8 cellular contexts compared by ENCODE assay signal in the genomic region with DNA sequence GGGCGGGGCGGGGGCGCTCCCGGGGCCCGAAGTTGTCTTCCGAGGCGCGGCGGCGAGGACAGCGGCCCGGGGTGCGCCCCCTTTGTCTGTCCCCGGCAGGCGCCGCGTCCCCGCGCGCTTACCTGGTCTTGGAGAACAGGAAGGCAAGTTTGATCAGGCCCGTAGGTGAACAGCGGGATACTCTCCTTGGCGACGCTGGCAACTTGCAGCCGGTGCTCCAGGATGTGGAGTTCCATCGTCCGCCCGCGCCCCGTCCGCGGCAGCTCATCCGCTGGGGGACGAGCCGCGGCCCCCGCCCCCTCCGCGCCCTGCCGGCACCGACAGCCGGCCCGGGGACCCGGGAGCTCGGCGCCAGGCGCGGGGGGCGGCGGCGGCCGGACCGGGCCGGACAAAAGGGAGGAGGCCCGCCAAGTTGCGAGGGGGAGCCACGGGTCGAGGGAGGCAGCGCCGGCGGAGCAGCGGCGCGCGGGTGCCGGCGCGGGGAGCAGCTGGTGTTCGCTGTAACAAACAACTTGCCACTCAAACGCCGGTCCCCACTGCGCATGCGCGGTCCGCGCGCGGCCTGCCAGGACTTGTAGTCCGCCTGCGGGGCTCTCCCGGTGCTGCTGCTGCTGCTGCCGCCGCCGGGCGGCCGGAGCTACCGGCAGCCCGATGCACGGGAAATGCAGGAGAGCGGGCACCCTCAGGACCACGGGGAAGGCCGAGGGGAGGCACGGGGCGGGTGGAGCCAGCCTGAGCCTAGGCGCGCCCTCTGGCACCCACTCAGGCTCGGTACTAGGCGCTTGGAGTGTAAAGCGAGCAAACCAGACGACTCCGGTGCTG. TPM values are rescaled to one million over a fixed set of nuclear protein-coding genes. Genes with fewer than 3 reads are reported as not detected.
DNase-seq lines count a peak whose midpoint lies in the region; ATAC-seq, FAIRE-seq and TF ChIP-seq lines count a peak whose summit lies in the region.

No MANE protein-coding gene starts in this region.

- in situ Hi-C loops in Caki2 (cut with HindIII; ENCODE audit: low pct_unique_long_range_greater_than_20kb, low sequenced_read_pairs), result no loop called here

- POLR2A ChIA-PET in endothelial cell of umbilical vein (lab: Charles Lee), result no interaction called here

- TF ChIP-seq CTCF in endothelial cell of umbilical vein (IDR thresholded peaks at IDR 0.05; ENCODE audit: extremely low read depth in 1 of 2, insufficient read depth in 1 of 2, low read depth in 1 of 2, low read length in 2 of 2), result peak; percentile 10 to 45

- H3K27ac ChIP-seq in endothelial cell of umbilical vein (ENCODE audit: insufficient read depth, low read depth, low read length), result no peak overlapping the region

- intact Hi-C loops in endothelial cell of umbilical vein (cut with micrococcal nuclease), result loop anchor here (10.0 kb wide), 1 partner anchor 73 kb away; no protein-coding TSS in a partner anchor

- no peaks in the 10 kb centered on the region for H3K36me3 ChIP-seq in endothelial cell of umbilical vein (ENCODE audit: control insufficient read depth in 2 of 2, extremely low read depth in 1 of 2, insufficient read depth in 2 of 2, low read length in 2 of 2)

- dilution Hi-C loops in endothelial cell of umbilical vein (cut with MboI; ENCODE audit: extremely low pct_ligation_motif_present, low sequenced_read_pairs), result no loop called here

- H3K27me3 ChIP-seq in endothelial cell of umbilical vein (ENCODE audit: control insufficient read depth in 2 of 2, insufficient read depth in 2 of 2, low read length in 2 of 2), result no peaks in the 10 kb centered on the region

- peak overlapping the region; percentile 37 for H3K9ac ChIP-seq in endothelial cell of umbilical vein (replicated peaks; ENCODE audit: extremely low read depth, insufficient read depth, low read length)

- no TSS peak for BruUV-seq in endothelial cell of umbilical vein (replicated peaks; lab: Mats Ljungman, UMichigan)

- H3K79me2 ChIP-seq in endothelial cell of umbilical vein (ENCODE audit: control insufficient read depth, insufficient read depth, low read length), result no peaks in the 10 kb centered on the region

- H3K9me1 ChIP-seq in endothelial cell of umbilical vein (replicated peaks; ENCODE audit: control insufficient read depth, extremely low read depth, insufficient read depth, low read length), result no peaks in the 10 kb centered on the region

- H4K20me1 ChIP-seq in endothelial cell of umbilical vein (replicated peaks; ENCODE audit: control insufficient read depth, extremely low read depth, insufficient read depth, low read length), result no peaks in the 10 kb centered on the region

- TF ChIP-seq POLR2A in endothelial cell of umbilical vein (IDR thresholded peaks at IDR 0.05; ENCODE audit: low read depth, low read length), result no peak

- peak; percentile 81 for ATAC-seq in GM21367 (IDR thresholded peaks at IDR 0.05; ENCODE audit: unreplicated experiment)

- no peaks in the 10 kb centered on the region for H3K9me3 ChIP-seq in endothelial cell of umbilical vein (replicated peaks; ENCODE audit: control insufficient read depth, insufficient read depth, low read length)

- DNase-seq in Caki2 (ENCODE audit: low read depth) (peak; percentile 81), HTR-8/SVneo (ENCODE audit: insufficient read length, low spot score) (peak; percentile 70), NOMO-1 treated with DMSO at 0.1 percent for 48 hours (lab: John Stamatoyannopoulos, UW; ENCODE audit: unreplicated experiment) (peak; percentile 94), endothelial cell of umbilical vein (ENCODE audit: low read depth, low spot score) (peak; percentile 91), midbrain (lab: John Stamatoyannopoulos, UW) (peak; percentile 96)
- DNase-seq in activated CD8-positive, alpha-beta memory T cell treated with anti-CD3 and anti-CD28 coated beads, Interleukin-2, amount 50 U/mL, for 4 hours, result peak; percentile 99
- DNase-seq in stimulated activated CD8-positive, alpha-beta memory T cell treated with anti-CD3 and anti-CD28 coated beads, Interleukin-15, amount 100 ng/mL, for 48 hours (ENCODE audit: low read depth in 2 of 2), result peak; percentile 96

- peak overlapping the region; percentile 91 for H2AFZ ChIP-seq in endothelial cell of umbilical vein (ENCODE audit: low read depth, low read length)

- FAIRE-seq in HTR-8/SVneo (lab: Jason Lieb, UNC) (no peak), endothelial cell of umbilical vein (lab: Jason Lieb, UNC) (peak; percentile 72)

- peak overlapping the region; percentile 67 for H3K4me2 ChIP-seq in endothelial cell of umbilical vein (ENCODE audit: insufficient read depth, low read length)

- CTCF ChIA-PET in endothelial cell of umbilical vein (lab: Charles Lee), result interaction anchor here (0.6 to 1.4 kb wide), 3 partner anchors 9 to 82 kb away, joined by 3 read pairs; no protein-coding TSS in a partner anchor

- H3K4me3 ChIP-seq in endothelial cell of umbilical vein (replicated peaks in 1 of 3; ENCODE audit: insufficient read depth in 1 of 3, low read depth in 1 of 3, low read length in 3 of 3), result peak overlapping the region; percentile 41 to 68 (median 59)

- H3K4me1 ChIP-seq in endothelial cell of umbilical vein (ENCODE audit: control insufficient read depth, extremely low read depth, insufficient read depth, low read length), result peaks cover 7% of the 10 kb centered on the region

TF ChIP-seq in endothelial cell of umbilical vein, 7 proteins besides CTCF, POLR2A, EP300 and RAD21:
- peak; percentile 56 for TF ChIP-seq POLR2AphosphoS5 (IDR thresholded peaks at IDR 0.05; ENCODE audit: insufficient read depth, low read depth, low read length)
- TF ChIP-seq, protein P1, sequence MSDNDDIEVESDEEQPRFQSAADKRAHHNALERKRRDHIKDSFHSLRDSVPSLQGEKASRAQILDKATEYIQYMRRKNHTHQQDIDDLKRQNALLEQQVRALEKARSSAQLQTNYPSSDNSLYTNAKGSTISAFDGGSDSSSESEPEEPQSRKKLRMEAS (IDR thresholded peaks at IDR 0.05; ENCODE audit: insufficient read depth, insufficient read length), result no peak

RNA-seq across cellular contexts. Expression of a gene that starts 35.6 kb away (rescaled TPM):
- not detected in 2 replicates for total RNA-seq in Caki2 (2014; rRNA removed; shearing (Covaris generic); ENCODE audit: low replicate concordance)
- not detected in 2 replicates for total RNA-seq in endothelial cell of umbilical vein
- polyA plus RNA-seq in endothelial cell of umbilical vein, result not detected in 2 replicates
- polyA plus RNA-seq in endothelial cell of umbilical vein (2011; cell fraction: cytosol; rRNA removed), result not detected in 2 replicates
- polyA plus RNA-seq in endothelial cell of umbilical vein (2011; cell fraction: nucleus; rRNA removed), result not detected in 2 replicates
- polyA plus RNA-seq in endothelial cell of umbilical vein (2012), result 3.0 and 3.8 TPM in 2 replicates
- polyA minus RNA-seq in endothelial cell of umbilical vein, result not detected in 2 replicates
- polyA minus RNA-seq in endothelial cell of umbilical vein (2011; cell fraction: cytosol; rRNA and poly(A)+ RNA removed), result not detected
- polyA minus RNA-seq in endothelial cell of umbilical vein (2011; cell fraction: nucleus; rRNA and poly(A)+ RNA removed), result not detected in 2 replicates

RNA-seq across cellular contexts. Expression of a gene that starts 52.2 kb away (rescaled TPM):
- total RNA-seq in Caki2 (2014; rRNA removed; shearing (Covaris generic); ENCODE audit: low replicate concordance), result 1.4 TPM in 1 of 2 replicates, not detected in the other
- total RNA-seq in endothelial cell of umbilical vein, result 0.80 TPM in 1 of 2 replicates, not detected in the other
- not detected in 2 replicates for polyA plus RNA-seq in endothelial cell of umbilical vein
- not detected in 2 replicates for polyA plus RNA-seq in endothelial cell of umbilical vein (2011; cell fraction: cytosol; rRNA removed)
- not detected in 2 replicates for polyA plus RNA-seq in endothelial cell of umbilical vein (2011; cell fraction: nucleus; rRNA removed)
- 1.6 and 2.1 TPM in 2 replicates for polyA plus RNA-seq in endothelial cell of umbilical vein (2012)
- polyA minus RNA-seq in endothelial cell of umbilical vein, result not detected in 2 replicates
- polyA minus RNA-seq in endothelial cell of umbilical vein (2011; cell fraction: cytosol; rRNA and poly(A)+ RNA removed), result not detected
- not detected in 2 replicates for polyA minus RNA-seq in endothelial cell of umbilical vein (2011; cell fraction: nucleus; rRNA and poly(A)+ RNA removed)
